In genomic region chr6:158072083-158072721, GRCh38 we compare ENCODE assay signal across 1 cellular context.
TF ChIP-seq lines count a peak whose summit lies in the region.

No MANE protein-coding gene starts in this region.

TF ChIP-seq in HepG2, 621 proteins besides CTCF, POLR2A, EP300 and RAD21 (continued from another document and continues in another):
- no peak for TF ChIP-seq ZBTB3 (CRISPR knock-in tag; IDR thresholded peaks at IDR 0.05; ENCODE audit: borderline replicate concordance, low read depth)
- TF ChIP-seq TAF15 (IDR thresholded peaks at IDR 0.05; ENCODE audit: low read depth, low read length, poor library complexity, severe bottlenecking), result no peak
- no peak for TF ChIP-seq FOXJ3 (CRISPR knock-in tag; IDR thresholded peaks at IDR 0.05; ENCODE audit: borderline replicate concordance)
- TF ChIP-seq FOXC1 (CRISPR knock-in tag; IDR thresholded peaks at IDR 0.05; ENCODE audit: borderline replicate concordance), result 0 out of 2 replicates have a peak, but pooled peaks have one; percentile 82
- no peak for TF ChIP-seq TRIM22 (IDR thresholded peaks at IDR 0.05)
- no peak for TF ChIP-seq MTF2 (CRISPR knock-in tag; IDR thresholded peaks at IDR 0.05; ENCODE audit: borderline replicate concordance)
- no peak for TF ChIP-seq ARID2 (CRISPR knock-in tag; IDR thresholded peaks at IDR 0.05; ENCODE audit: borderline replicate concordance)
- TF ChIP-seq CEBPG (CRISPR knock-in tag; IDR thresholded peaks at IDR 0.05), result 0 out of 2 replicates have a peak, but pooled peaks have one; percentile 14
- peak; percentile 60; the same call in 1 of the 2 replicates for TF ChIP-seq REPIN1 (CRISPR knock-in tag; IDR thresholded peaks at IDR 0.05; ENCODE audit: borderline replicate concordance, low read depth)
- TF ChIP-seq, protein P1, sequence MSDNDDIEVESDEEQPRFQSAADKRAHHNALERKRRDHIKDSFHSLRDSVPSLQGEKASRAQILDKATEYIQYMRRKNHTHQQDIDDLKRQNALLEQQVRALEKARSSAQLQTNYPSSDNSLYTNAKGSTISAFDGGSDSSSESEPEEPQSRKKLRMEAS (IDR thresholded peaks at IDR 0.05), result peak; percentile 46; the same call in 1 of the 2 replicates
- no peak for TF ChIP-seq CENPT (CRISPR knock-in tag; IDR thresholded peaks at IDR 0.05; ENCODE audit: low read depth)
- no peak for TF ChIP-seq DDIT3 (CRISPR knock-in tag; IDR thresholded peaks at IDR 0.05)
- TF ChIP-seq IRX3 (CRISPR knock-in tag; IDR thresholded peaks at IDR 0.05; ENCODE audit: borderline replicate concordance, low read depth), result no peak
- TF ChIP-seq TRAFD1 (CRISPR knock-in tag; IDR thresholded peaks at IDR 0.05; ENCODE audit: borderline replicate concordance), result no peak
- no peak for TF ChIP-seq PREB (CRISPR knock-in tag; IDR thresholded peaks at IDR 0.05)
- no peak for TF ChIP-seq CCAR2 (optimal IDR thresholded peaks at IDR 0.05; ENCODE audit: low read depth, low read length)
- no peak for TF ChIP-seq ZSCAN21 (CRISPR knock-in tag; IDR thresholded peaks at IDR 0.05; ENCODE audit: borderline replicate concordance)
- TF ChIP-seq ATRX (CRISPR knock-in tag; IDR thresholded peaks at IDR 0.05; ENCODE audit: borderline replicate concordance), result no peak; the same call in 1 of the 2 replicates
- TF ChIP-seq JUN (CRISPR knock-in tag; IDR thresholded peaks at IDR 0.05), result 0 out of 2 replicates have a peak, but pooled peaks have one; percentile 35
- TF ChIP-seq XBP1 (CRISPR knock-in tag; IDR thresholded peaks at IDR 0.05), result no peak
- TF ChIP-seq CEBPB (IDR thresholded peaks at IDR 0.05; ENCODE audit: borderline replicate concordance, low read depth, low read length), result no peak
- no peak for TF ChIP-seq HES4 (CRISPR knock-in tag; IDR thresholded peaks at IDR 0.05; ENCODE audit: borderline replicate concordance)
- TF ChIP-seq LCORL (IDR thresholded peaks at IDR 0.05), result no peak
- peak; percentile 36; the same call in 1 of the 2 replicates for TF ChIP-seq LCORL (CRISPR knock-in tag; IDR thresholded peaks at IDR 0.05)
- TF ChIP-seq HMG20B (CRISPR knock-in tag; conservative IDR thresholded peaks at IDR 0.05), result 0 out of 2 replicates have a peak, but pooled peaks have one; percentile 18
- TF ChIP-seq SALL1 (CRISPR knock-in tag; IDR thresholded peaks at IDR 0.05), result no peak; the same call in 1 of the 2 replicates
- TF ChIP-seq PRPF4 (IDR thresholded peaks at IDR 0.05; ENCODE audit: low read depth, low read length, poor library complexity, severe bottlenecking), result no peak
- TF ChIP-seq, protein P2, sequence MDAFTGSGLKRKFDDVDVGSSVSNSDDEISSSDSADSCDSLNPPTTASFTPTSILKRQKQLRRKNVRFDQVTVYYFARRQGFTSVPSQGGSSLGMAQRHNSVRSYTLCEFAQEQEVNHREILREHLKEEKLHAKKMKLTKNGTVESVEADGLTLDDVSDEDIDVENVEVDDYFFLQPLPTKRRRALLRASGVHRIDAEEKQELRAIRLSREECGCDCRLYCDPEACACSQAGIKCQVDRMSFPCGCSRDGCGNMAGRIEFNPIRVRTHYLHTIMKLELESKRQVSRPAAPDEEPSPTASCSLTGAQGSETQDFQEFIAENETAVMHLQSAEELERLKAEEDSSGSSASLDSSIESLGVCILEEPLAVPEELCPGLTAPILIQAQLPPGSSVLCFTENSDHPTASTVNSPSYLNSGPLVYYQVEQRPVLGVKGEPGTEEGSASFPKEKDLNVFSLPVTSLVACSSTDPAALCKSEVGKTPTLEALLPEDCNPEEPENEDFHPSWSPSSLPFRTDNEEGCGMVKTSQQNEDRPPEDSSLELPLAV (CRISPR knock-in tag; conservative IDR thresholded peaks at IDR 0.05; ENCODE audit: low read depth), result no peak
- TF ChIP-seq NFKB2 (CRISPR knock-in tag; IDR thresholded peaks at IDR 0.05; ENCODE audit: borderline replicate concordance), result no peak
- no peak for TF ChIP-seq ZNF557 (CRISPR knock-in tag; IDR thresholded peaks at IDR 0.05)
- TF ChIP-seq GATA4 (IDR thresholded peaks at IDR 0.05; ENCODE audit: borderline replicate concordance, low read depth), result no peak
- TF ChIP-seq DNMT1 (CRISPR knock-in tag; IDR thresholded peaks at IDR 0.05), result no peak
- TF ChIP-seq NONO (IDR thresholded peaks at IDR 0.05), result no peak
- no peak for TF ChIP-seq NONO (CRISPR knock-in tag; conservative IDR thresholded peaks at IDR 0.05)
- TF ChIP-seq YY1 (IDR thresholded peaks at IDR 0.05; ENCODE audit: insufficient read depth, insufficient replicate concordance, low read depth, low read length), result peak; percentile 45
- no peak for TF ChIP-seq ZFP37 (CRISPR knock-in tag; IDR thresholded peaks at IDR 0.05; ENCODE audit: borderline replicate concordance)
- TF ChIP-seq ARNT (IDR thresholded peaks at IDR 0.05), result no peak
- 0 out of 2 replicates have a peak, but pooled peaks have one; percentile 72 for TF ChIP-seq KDM3A (CRISPR knock-in tag; IDR thresholded peaks at IDR 0.05; ENCODE audit: low read depth)
- TF ChIP-seq ZNF749 (CRISPR knock-in tag; IDR thresholded peaks at IDR 0.05; ENCODE audit: borderline replicate concordance), result 0 out of 2 replicates have a peak, but pooled peaks have one; percentile 37
- no peak for TF ChIP-seq CENPX (CRISPR knock-in tag; IDR thresholded peaks at IDR 0.05)
- no peak for TF ChIP-seq DR1 (CRISPR knock-in tag; IDR thresholded peaks at IDR 0.05)
- no peak for TF ChIP-seq ZNF7 (CRISPR knock-in tag; IDR thresholded peaks at IDR 0.05)
- no peak for TF ChIP-seq KLF12 (CRISPR knock-in tag; IDR thresholded peaks at IDR 0.05; ENCODE audit: borderline replicate concordance)
- TF ChIP-seq, protein P3, sequence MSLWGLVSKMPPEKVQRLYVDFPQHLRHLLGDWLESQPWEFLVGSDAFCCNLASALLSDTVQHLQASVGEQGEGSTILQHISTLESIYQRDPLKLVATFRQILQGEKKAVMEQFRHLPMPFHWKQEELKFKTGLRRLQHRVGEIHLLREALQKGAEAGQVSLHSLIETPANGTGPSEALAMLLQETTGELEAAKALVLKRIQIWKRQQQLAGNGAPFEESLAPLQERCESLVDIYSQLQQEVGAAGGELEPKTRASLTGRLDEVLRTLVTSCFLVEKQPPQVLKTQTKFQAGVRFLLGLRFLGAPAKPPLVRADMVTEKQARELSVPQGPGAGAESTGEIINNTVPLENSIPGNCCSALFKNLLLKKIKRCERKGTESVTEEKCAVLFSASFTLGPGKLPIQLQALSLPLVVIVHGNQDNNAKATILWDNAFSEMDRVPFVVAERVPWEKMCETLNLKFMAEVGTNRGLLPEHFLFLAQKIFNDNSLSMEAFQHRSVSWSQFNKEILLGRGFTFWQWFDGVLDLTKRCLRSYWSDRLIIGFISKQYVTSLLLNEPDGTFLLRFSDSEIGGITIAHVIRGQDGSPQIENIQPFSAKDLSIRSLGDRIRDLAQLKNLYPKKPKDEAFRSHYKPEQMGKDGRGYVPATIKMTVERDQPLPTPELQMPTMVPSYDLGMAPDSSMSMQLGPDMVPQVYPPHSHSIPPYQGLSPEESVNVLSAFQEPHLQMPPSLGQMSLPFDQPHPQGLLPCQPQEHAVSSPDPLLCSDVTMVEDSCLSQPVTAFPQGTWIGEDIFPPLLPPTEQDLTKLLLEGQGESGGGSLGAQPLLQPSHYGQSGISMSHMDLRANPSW (CRISPR knock-in tag; IDR thresholded peaks at IDR 0.05; ENCODE audit: borderline replicate concordance), result no peak
- no peak for TF ChIP-seq ZNF761 (CRISPR knock-in tag; conservative IDR thresholded peaks at IDR 0.05)
- peak; percentile 31; the same call in 1 of the 2 replicates for TF ChIP-seq MYC (CRISPR knock-in tag; IDR thresholded peaks at IDR 0.05; ENCODE audit: borderline replicate concordance)
- TF ChIP-seq ZNF839 (CRISPR knock-in tag; IDR thresholded peaks at IDR 0.05; ENCODE audit: borderline replicate concordance), result no peak
- no peak for TF ChIP-seq ZNF558 (CRISPR knock-in tag; IDR thresholded peaks at IDR 0.05; ENCODE audit: borderline replicate concordance)
- no peak for TF ChIP-seq MBD4 (IDR thresholded peaks at IDR 0.05; ENCODE audit: borderline replicate concordance, low read length)
- TF ChIP-seq, protein P4, sequence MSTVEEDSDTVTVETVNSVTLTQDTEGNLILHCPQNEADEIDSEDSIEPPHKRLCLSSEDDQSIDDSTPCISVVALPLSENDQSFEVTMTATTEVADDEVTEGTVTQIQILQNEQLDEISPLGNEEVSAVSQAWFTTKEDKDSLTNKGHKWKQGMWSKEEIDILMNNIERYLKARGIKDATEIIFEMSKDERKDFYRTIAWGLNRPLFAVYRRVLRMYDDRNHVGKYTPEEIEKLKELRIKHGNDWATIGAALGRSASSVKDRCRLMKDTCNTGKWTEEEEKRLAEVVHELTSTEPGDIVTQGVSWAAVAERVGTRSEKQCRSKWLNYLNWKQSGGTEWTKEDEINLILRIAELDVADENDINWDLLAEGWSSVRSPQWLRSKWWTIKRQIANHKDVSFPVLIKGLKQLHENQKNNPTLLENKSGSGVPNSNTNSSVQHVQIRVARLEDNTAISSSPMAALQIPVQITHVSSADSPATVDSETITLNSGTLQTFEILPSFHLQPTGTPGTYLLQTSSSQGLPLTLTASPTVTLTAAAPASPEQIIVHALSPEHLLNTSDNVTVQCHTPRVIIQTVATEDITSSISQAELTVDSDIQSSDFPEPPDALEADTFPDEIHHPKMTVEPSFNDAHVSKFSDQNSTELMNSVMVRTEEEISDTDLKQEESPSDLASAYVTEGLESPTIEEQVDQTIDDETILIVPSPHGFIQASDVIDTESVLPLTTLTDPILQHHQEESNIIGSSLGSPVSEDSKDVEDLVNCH (CRISPR knock-in tag; IDR thresholded peaks at IDR 0.05), result no peak
- TF ChIP-seq CBFB (CRISPR knock-in tag; IDR thresholded peaks at IDR 0.05), result 0 out of 2 replicates have a peak, but pooled peaks have one; percentile 51
- no peak for TF ChIP-seq JDP2 (CRISPR knock-in tag; IDR thresholded peaks at IDR 0.05; ENCODE audit: borderline replicate concordance)
- 0 out of 2 replicates have a peak, but pooled peaks have one; percentile 39 for TF ChIP-seq ZNF772 (CRISPR knock-in tag; IDR thresholded peaks at IDR 0.05)
- TF ChIP-seq SOX5 (CRISPR knock-in tag; IDR thresholded peaks at IDR 0.05; ENCODE audit: borderline replicate concordance), result peak; percentile 39; the same call in 1 of the 2 replicates
- TF ChIP-seq PAWR (CRISPR knock-in tag; IDR thresholded peaks at IDR 0.05; ENCODE audit: borderline replicate concordance), result no peak
- TF ChIP-seq ZNF670 (CRISPR knock-in tag; IDR thresholded peaks at IDR 0.05; ENCODE audit: borderline replicate concordance), result no peak
- TF ChIP-seq TBL1XR1 (IDR thresholded peaks at IDR 0.05; ENCODE audit: borderline replicate concordance, low read length, partially characterized antibody), result peak; percentile 27
- TF ChIP-seq ZIK1 (CRISPR knock-in tag; IDR thresholded peaks at IDR 0.05; ENCODE audit: borderline replicate concordance, low read depth), result no peak
- TF ChIP-seq, protein P5, sequence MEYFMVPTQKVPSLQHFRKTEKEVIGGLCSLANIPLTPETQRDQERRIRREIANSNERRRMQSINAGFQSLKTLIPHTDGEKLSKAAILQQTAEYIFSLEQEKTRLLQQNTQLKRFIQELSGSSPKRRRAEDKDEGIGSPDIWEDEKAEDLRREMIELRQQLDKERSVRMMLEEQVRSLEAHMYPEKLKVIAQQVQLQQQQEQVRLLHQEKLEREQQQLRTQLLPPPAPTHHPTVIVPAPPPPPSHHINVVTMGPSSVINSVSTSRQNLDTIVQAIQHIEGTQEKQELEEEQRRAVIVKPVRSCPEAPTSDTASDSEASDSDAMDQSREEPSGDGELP (IDR thresholded peaks at IDR 0.05; ENCODE audit: borderline replicate concordance, low read depth), result no peak
- TF ChIP-seq MXI1 (IDR thresholded peaks at IDR 0.05; ENCODE audit: borderline replicate concordance, low read depth, low read length), result peak; percentile 9; the same call in 1 of the 3 replicates
- TF ChIP-seq ZSCAN9 (CRISPR knock-in tag; IDR thresholded peaks at IDR 0.05; ENCODE audit: borderline replicate concordance), result no peak
- peak; percentile 59 for TF ChIP-seq FOSL2 (CRISPR knock-in tag; IDR thresholded peaks at IDR 0.05)
- no peak for TF ChIP-seq ZNF75D (CRISPR knock-in tag; IDR thresholded peaks at IDR 0.05; ENCODE audit: borderline replicate concordance)
